In the genomic region with DNA sequence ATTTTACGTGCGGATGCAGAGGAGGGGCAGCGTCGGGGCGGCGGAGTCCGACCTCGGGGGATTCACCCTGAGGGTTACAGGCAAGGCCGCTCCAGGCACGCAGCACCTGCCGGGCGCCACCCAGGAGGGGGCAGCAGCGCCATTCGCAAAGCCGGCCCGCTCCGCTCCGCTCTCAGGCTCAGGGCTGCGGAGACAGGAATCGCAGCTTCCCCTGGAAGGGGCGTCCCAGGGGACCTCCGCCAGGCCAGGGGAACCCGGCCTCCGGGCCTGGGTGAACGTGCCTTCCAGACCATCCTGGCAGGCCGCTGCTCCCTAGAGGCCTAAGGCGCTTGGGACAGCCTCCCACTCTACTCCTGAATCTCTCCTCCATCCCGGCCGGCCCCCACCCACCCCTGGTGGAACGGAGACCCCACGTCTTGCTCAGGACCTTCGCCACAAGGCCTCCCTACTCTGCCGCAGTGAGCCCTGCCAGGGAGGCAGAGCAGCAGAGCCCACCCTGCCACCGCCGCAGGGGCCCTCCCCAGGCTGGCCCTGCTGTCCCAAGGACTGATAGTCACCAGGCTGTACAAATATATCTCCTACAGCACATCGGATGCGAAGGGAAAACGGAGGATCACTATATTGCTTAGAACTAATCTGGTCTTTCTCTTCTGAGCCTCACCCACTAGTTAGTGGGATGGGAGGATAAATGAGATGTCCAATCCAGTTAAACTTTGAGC, we compare ENCODE assay signal across 1 cellular context.
TF ChIP-seq lines count a peak whose summit lies in the region.

No MANE protein-coding gene starts in this region.

TF ChIP-seq in WTC11, 78 proteins besides CTCF, POLR2A, EP300 and RAD21 (continued from another document and continues in another):
- TF ChIP-seq HMGXB4 (CRISPR knock-in tag; IDR thresholded peaks at IDR 0.05) (peak; percentile 73), MXD4 (CRISPR knock-in tag; IDR thresholded peaks at IDR 0.05; ENCODE audit: borderline replicate concordance) (no peak), ZNF232 (CRISPR knock-in tag; IDR thresholded peaks at IDR 0.05) (0 out of 2 replicates have a peak, but pooled peaks have one; percentile 39), IRF2 (CRISPR knock-in tag; IDR thresholded peaks at IDR 0.05; ENCODE audit: borderline replicate concordance, low read depth) (no peak), TCF7 (CRISPR knock-in tag; IDR thresholded peaks at IDR 0.05; ENCODE audit: low read depth) (no peak), CREB1 (CRISPR knock-in tag; IDR thresholded peaks at IDR 0.05) (peak; percentile 64; the same call in 1 of the 2 replicates), CDX4 (CRISPR knock-in tag; IDR thresholded peaks at IDR 0.05; ENCODE audit: borderline replicate concordance) (no peak), ETV6 (CRISPR knock-in tag; IDR thresholded peaks at IDR 0.05) (no peak; the same call in 1 of the 2 replicates), TP53 (CRISPR knock-in tag; IDR thresholded peaks at IDR 0.05) (0 out of 2 replicates have a peak, but pooled peaks have one; percentile 33), ZBTB21 (CRISPR knock-in tag; IDR thresholded peaks at IDR 0.05; ENCODE audit: borderline replicate concordance) (no peak; the same call in 1 of the 2 replicates), FOXP1 (CRISPR knock-in tag; IDR thresholded peaks at IDR 0.05; ENCODE audit: borderline replicate concordance) (peak; percentile 67; the same call in 1 of the 2 replicates), JAZF1 (CRISPR knock-in tag; IDR thresholded peaks at IDR 0.05) (no peak), ZNF396 (CRISPR knock-in tag; IDR thresholded peaks at IDR 0.05; ENCODE audit: borderline replicate concordance) (no peak), STAT6 (CRISPR knock-in tag; conservative IDR thresholded peaks at IDR 0.05; ENCODE audit: low read depth) (no peak), GTF2I (CRISPR knock-in tag; conservative IDR thresholded peaks at IDR 0.05) (no peak), ZMAT4 (CRISPR knock-in tag; IDR thresholded peaks at IDR 0.05) (no peak), RELA (CRISPR knock-in tag; IDR thresholded peaks at IDR 0.05; ENCODE audit: borderline replicate concordance) (peak; percentile 82; the same call in 1 of the 2 replicates), SP1 (CRISPR knock-in tag; conservative IDR thresholded peaks at IDR 0.05) (peak; percentile 74), NR2C2 (CRISPR knock-in tag; IDR thresholded peaks at IDR 0.05) (0 out of 2 replicates have a peak, but pooled peaks have one; percentile 22), PREB (CRISPR knock-in tag; IDR thresholded peaks at IDR 0.05; ENCODE audit: borderline replicate concordance) (no peak), ESRRA (CRISPR knock-in tag; IDR thresholded peaks at IDR 0.05; ENCODE audit: borderline replicate concordance) (peak; percentile 60; the same call in 1 of the 2 replicates), MAX (CRISPR knock-in tag; IDR thresholded peaks at IDR 0.05) (no peak), FOXK1 (CRISPR knock-in tag; IDR thresholded peaks at IDR 0.05) (peak; percentile 27; the same call in 1 of the 2 replicates), TEAD1 (CRISPR knock-in tag; IDR thresholded peaks at IDR 0.05) (no peak), MYBL2 (CRISPR knock-in tag; IDR thresholded peaks at IDR 0.05) (no peak; the same call in 1 of the 2 replicates), ZNF423 (CRISPR knock-in tag; IDR thresholded peaks at IDR 0.05) (peak; percentile 60)
- TF ChIP-seq, protein P1, sequence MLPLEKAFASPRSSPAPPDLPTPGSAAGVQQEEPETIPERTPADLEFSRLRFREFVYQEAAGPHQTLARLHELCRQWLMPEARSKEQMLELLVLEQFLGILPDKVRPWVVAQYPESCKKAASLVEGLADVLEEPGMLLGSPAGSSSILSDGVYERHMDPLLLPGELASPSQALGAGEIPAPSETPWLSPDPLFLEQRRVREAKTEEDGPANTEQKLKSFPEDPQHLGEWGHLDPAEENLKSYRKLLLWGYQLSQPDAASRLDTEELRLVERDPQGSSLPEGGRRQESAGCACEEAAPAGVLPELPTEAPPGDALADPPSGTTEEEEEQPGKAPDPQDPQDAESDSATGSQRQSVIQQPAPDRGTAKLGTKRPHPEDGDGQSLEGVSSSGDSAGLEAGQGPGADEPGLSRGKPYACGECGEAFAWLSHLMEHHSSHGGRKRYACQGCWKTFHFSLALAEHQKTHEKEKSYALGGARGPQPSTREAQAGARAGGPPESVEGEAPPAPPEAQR (CRISPR knock-in tag; IDR thresholded peaks at IDR 0.05): no peak
- TF ChIP-seq, protein P2, sequence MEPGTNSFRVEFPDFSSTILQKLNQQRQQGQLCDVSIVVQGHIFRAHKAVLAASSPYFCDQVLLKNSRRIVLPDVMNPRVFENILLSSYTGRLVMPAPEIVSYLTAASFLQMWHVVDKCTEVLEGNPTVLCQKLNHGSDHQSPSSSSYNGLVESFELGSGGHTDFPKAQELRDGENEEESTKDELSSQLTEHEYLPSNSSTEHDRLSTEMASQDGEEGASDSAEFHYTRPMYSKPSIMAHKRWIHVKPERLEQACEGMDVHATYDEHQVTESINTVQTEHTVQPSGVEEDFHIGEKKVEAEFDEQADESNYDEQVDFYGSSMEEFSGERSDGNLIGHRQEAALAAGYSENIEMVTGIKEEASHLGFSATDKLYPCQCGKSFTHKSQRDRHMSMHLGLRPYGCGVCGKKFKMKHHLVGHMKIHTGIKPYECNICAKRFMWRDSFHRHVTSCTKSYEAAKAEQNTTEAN (CRISPR knock-in tag; IDR thresholded peaks at IDR 0.05): 0 out of 2 replicates have a peak, but pooled peaks have one; percentile 54
- TF ChIP-seq, protein P3, sequence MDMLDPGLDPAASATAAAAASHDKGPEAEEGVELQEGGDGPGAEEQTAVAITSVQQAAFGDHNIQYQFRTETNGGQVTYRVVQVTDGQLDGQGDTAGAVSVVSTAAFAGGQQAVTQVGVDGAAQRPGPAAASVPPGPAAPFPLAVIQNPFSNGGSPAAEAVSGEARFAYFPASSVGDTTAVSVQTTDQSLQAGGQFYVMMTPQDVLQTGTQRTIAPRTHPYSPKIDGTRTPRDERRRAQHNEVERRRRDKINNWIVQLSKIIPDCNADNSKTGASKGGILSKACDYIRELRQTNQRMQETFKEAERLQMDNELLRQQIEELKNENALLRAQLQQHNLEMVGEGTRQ (CRISPR knock-in tag; IDR thresholded peaks at IDR 0.05): no peak
- TF ChIP-seq, protein P4, sequence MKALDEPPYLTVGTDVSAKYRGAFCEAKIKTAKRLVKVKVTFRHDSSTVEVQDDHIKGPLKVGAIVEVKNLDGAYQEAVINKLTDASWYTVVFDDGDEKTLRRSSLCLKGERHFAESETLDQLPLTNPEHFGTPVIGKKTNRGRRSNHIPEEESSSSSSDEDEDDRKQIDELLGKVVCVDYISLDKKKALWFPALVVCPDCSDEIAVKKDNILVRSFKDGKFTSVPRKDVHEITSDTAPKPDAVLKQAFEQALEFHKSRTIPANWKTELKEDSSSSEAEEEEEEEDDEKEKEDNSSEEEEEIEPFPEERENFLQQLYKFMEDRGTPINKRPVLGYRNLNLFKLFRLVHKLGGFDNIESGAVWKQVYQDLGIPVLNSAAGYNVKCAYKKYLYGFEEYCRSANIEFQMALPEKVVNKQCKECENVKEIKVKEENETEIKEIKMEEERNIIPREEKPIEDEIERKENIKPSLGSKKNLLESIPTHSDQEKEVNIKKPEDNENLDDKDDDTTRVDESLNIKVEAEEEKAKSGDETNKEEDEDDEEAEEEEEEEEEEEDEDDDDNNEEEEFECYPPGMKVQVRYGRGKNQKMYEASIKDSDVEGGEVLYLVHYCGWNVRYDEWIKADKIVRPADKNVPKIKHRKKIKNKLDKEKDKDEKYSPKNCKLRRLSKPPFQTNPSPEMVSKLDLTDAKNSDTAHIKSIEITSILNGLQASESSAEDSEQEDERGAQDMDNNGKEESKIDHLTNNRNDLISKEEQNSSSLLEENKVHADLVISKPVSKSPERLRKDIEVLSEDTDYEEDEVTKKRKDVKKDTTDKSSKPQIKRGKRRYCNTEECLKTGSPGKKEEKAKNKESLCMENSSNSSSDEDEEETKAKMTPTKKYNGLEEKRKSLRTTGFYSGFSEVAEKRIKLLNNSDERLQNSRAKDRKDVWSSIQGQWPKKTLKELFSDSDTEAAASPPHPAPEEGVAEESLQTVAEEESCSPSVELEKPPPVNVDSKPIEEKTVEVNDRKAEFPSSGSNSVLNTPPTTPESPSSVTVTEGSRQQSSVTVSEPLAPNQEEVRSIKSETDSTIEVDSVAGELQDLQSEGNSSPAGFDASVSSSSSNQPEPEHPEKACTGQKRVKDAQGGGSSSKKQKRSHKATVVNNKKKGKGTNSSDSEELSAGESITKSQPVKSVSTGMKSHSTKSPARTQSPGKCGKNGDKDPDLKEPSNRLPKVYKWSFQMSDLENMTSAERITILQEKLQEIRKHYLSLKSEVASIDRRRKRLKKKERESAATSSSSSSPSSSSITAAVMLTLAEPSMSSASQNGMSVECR (CRISPR knock-in tag; IDR thresholded peaks at IDR 0.05; ENCODE audit: borderline replicate concordance): no peak
- TF ChIP-seq, protein P5, sequence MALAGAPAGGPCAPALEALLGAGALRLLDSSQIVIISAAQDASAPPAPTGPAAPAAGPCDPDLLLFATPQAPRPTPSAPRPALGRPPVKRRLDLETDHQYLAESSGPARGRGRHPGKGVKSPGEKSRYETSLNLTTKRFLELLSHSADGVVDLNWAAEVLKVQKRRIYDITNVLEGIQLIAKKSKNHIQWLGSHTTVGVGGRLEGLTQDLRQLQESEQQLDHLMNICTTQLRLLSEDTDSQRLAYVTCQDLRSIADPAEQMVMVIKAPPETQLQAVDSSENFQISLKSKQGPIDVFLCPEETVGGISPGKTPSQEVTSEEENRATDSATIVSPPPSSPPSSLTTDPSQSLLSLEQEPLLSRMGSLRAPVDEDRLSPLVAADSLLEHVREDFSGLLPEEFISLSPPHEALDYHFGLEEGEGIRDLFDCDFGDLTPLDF (CRISPR knock-in tag; IDR thresholded peaks at IDR 0.05): 0 out of 2 replicates have a peak, but pooled peaks have one; percentile 24
